30 cellular contexts compared by ENCODE assay signal in genomic region chr10:100353770-100354485, GRCh38. TPM values are rescaled to one million over a fixed set of nuclear protein-coding genes. Genes with fewer than 3 reads are reported as not detected.
A peak's percentile ranks its signal among the peaks of the same experiment; 100 is the strongest.
DNase-seq lines count a peak whose midpoint lies in the region; ATAC-seq and TF ChIP-seq lines count a peak whose summit lies in the region.
"Had no signal": no experiment of that assay in that cellular context is flagged by ENCODE, and none has a peak within 500 bp of the region (broad histone marks: within the 10 kb centered on the region; RNA-seq: fewer than 3 reads in every experiment).

No MANE protein-coding gene starts in this region.

- no peak for TF ChIP-seq CTCF in DOHH2 (IDR thresholded peaks at IDR 0.05; ENCODE audit: low read depth, low read length, poor library complexity, severe bottlenecking)
- no peak for TF ChIP-seq CTCF in HEK293 (tag by site-specific recombination; IDR thresholded peaks at IDR 0.05)
- no peak for TF ChIP-seq CTCF in brain (conservative IDR thresholded peaks at IDR 0.05)
- TF ChIP-seq CTCF in nephron progenitor cell (IDR thresholded peaks at IDR 0.05) = no peak

- H3K36me3 ChIP-seq in DOHH2 (ENCODE audit: control insufficient read depth, low read length) (peaks cover 94% of the 10 kb centered on the region), HEK293 (ENCODE audit: control insufficient read depth in 2 of 2, insufficient read depth in 1 of 2, low read length in 2 of 2) (peaks cover 75 to 91% of the 10 kb centered on the region in 2 experiments)
- H3K36me3 ChIP-seq: right atrium auricular region had no signal

- H3K27me3 Mint-ChIP-seq in brain (peaks cover 7% of the 10 kb centered on the region), nephron progenitor cell (ENCODE audit: low read depth, poor library complexity) (peaks cover 2% of the 10 kb centered on the region)
- H3K27me3 Mint-ChIP-seq: activated CD4-positive, alpha-beta T cell treated with anti-CD3 and anti-CD28 coated beads, Interleukin-2, amount 10 ng/mL, durations not matched to agents 7 days and 5 days had no signal

- no peaks in the 10 kb centered on the region for H3K9me2 ChIP-seq in DOHH2 (replicated peaks; ENCODE audit: control insufficient read depth, low read length)

- H3K4me1 Mint-ChIP-seq in brain (peaks cover 91% of the 10 kb centered on the region), nephron progenitor cell (peaks cover 86% of the 10 kb centered on the region)

- no peak overlapping the region for H3K27ac ChIP-seq in DOHH2 (ENCODE audit: low read depth, low read length)
- H3K27ac ChIP-seq in HEK293 (ENCODE audit: extremely low read depth, low read depth, low read length) = no peak overlapping the region
- H3K27ac ChIP-seq: body of pancreas, HL-60, KMS-11, parathyroid adenoma, right atrium auricular region, testis had no signal

- ATAC-seq in GM18498 (IDR thresholded peaks at IDR 0.05; ENCODE audit: unreplicated experiment) = no peak
- ATAC-seq: activated T-cell treated with anti-CD3 and anti-CD28 coated beads, Interleukin-2, amount 50 U/mL, for 72 hours; body of pancreas; left colon; PC-3; stimulated activated naive CD8-positive, alpha-beta T cell treated with anti-CD3 and anti-CD28 coated beads, Interleukin-15, Interleukin-2, amounts not matched to agents 100 U/mL and 50 U/mL, for 24 hours had no signal

- H3F3A ChIP-seq in DOHH2 (ENCODE audit: control insufficient read depth, insufficient read depth) = peaks cover 30% of the 10 kb centered on the region

- peaks cover 65% of the 10 kb centered on the region for H4K20me1 ChIP-seq in DOHH2 (ENCODE audit: control insufficient read depth, insufficient read depth, low read depth, low read length)

- CTCF ChIA-PET in HEK293 (lab: Yijun Ruan, JAX) = interaction anchor here (0.8 to 1.8 kb wide), 3 partner anchors 11 to 602 kb away, joined by 3 to 7 read pairs (median 4); no protein-coding TSS in a partner anchor

- H3K36me3 Mint-ChIP-seq in brain = peaks cover 94% of the 10 kb centered on the region
- H3K36me3 Mint-ChIP-seq in nephron progenitor cell (ENCODE audit: low read depth) = peaks cover 95% of the 10 kb centered on the region

- intact Hi-C loops in posterior cingulate gyrus (cut with DNase I) = no loop called here

- peaks cover 89% of the 10 kb centered on the region for H3K79me2 ChIP-seq in DOHH2 (ENCODE audit: control insufficient read depth, low read length)
- H3K79me2 ChIP-seq: parathyroid adenoma had no signal

- H3K4me1 ChIP-seq in DOHH2 (ENCODE audit: control insufficient read depth, low read length) (peaks cover 48% of the 10 kb centered on the region), HEK293 (ENCODE audit: control insufficient read depth, insufficient read depth, low read length) (peaks cover 16% of the 10 kb centered on the region)

- H3K27ac Mint-ChIP-seq in brain (peak overlapping the region in 1 of 5 experiments; percentile 84), nephron progenitor cell (peak overlapping the region; percentile 71)
- H3K27ac Mint-ChIP-seq: activated CD4-positive, alpha-beta T cell treated with anti-CD3 and anti-CD28 coated beads, Interleukin-2, amount 10 ng/mL, durations not matched to agents 7 days and 5 days; activated T-cell treated with anti-CD3 and anti-CD28 coated beads, Interleukin-2, amount 50 U/mL, for 72 hours had no signal

- H3K4me3 ChIP-seq in DOHH2 (ENCODE audit: low read length) = no peak overlapping the region
- no peak overlapping the region for H3K4me3 ChIP-seq in HEK293 (ENCODE audit: low read depth, low read length)
- H3K4me3 ChIP-seq: body of pancreas, right atrium auricular region, testis had no signal

- H3K9me3 ChIP-seq in DOHH2 (ENCODE audit: control insufficient read depth, insufficient read depth, low read length) = no peaks in the 10 kb centered on the region
- no peaks in the 10 kb centered on the region for H3K9me3 ChIP-seq in HEK293 (ENCODE audit: control insufficient read depth, insufficient read depth, low read depth, low read length)
- H3K9me3 ChIP-seq: body of pancreas, right atrium auricular region, testis had no signal

- H3K4me3 Mint-ChIP-seq in brain (peak overlapping the region in 4 of 5 experiments; percentile 7 to 68 (median 58)), nephron progenitor cell (no peak overlapping the region)
- H3K4me3 Mint-ChIP-seq: activated CD4-positive, alpha-beta T cell treated with anti-CD3 and anti-CD28 coated beads, Interleukin-2, amount 10 ng/mL, durations not matched to agents 7 days and 5 days; activated T-cell treated with anti-CD3 and anti-CD28 coated beads, Interleukin-2, amount 50 U/mL, for 72 hours had no signal

- no peak for DNase-seq in nephron progenitor cell
- DNase-seq in AG08396 (ENCODE audit: low spot score) = no peak
- no peak for DNase-seq in NCI-H1436 (lab: John Stamatoyannopoulos, UW)
- no peak for DNase-seq in posterior cingulate gyrus
- DNase-seq: activated CD4-positive, alpha-beta T cell treated with anti-CD3 and anti-CD28 coated beads, Interleukin-2, amount 10 ng/mL, durations not matched to agents 7 days and 5 days; activated naive CD4-positive, alpha-beta T cell; activated T-cell treated with anti-CD3 and anti-CD28 coated beads, Interleukin-2, amount 50 U/mL, for 72 hours; body of pancreas; Calu3; left colon; mammary epithelial cell; NCI-H1417 treated with DMSO at 0.1 percent for 48 hours; NCI-H2081 treated with DMSO at 0.1 percent for 48 hours; NCI-H2227 treated with DMSO at 0.1 percent for 48 hours; NCI-H526 treated with DMSO at 0.1 percent for 48 hours; PC-3; SHP77; stimulated activated CD4-positive, alpha-beta T cell treated with anti-CD3 and anti-CD28 coated beads, Interleukin-1b, Interleukin-23, amount 100 ng/mL, for 48 hours; stimulated activated naive CD8-positive, alpha-beta T cell treated with anti-CD3 and anti-CD28 coated beads, Interleukin-15, Interleukin-2, amounts not matched to agents 100 U/mL and 50 U/mL, for 24 hours; testis had no signal

- peak overlapping the region; percentile 5; the same call in 1 of the 2 replicates for H3K4me2 ChIP-seq in DOHH2 (ENCODE audit: low read length)
- H3K4me2 ChIP-seq: KMS-11 had no signal

- POLR2A ChIA-PET in HEK293 (lab: Yijun Ruan, JAX) = interaction anchor here (2.3 kb wide), 1 partner anchor 11 kb away, joined by 6 read pairs; no protein-coding TSS in a partner anchor

- H3K9me3 Mint-ChIP-seq in brain (no peaks in the 10 kb centered on the region), nephron progenitor cell (peaks cover 4% of the 10 kb centered on the region)
- H3K9me3 Mint-ChIP-seq: activated CD4-positive, alpha-beta T cell treated with anti-CD3 and anti-CD28 coated beads, Interleukin-2, amount 10 ng/mL, durations not matched to agents 7 days and 5 days; activated T-cell treated with anti-CD3 and anti-CD28 coated beads, Interleukin-2, amount 50 U/mL, for 72 hours had no signal

- H3K27me3 ChIP-seq in DOHH2 (ENCODE audit: control insufficient read depth, low read length) = no peaks in the 10 kb centered on the region
- H3K27me3 ChIP-seq: body of pancreas, right atrium auricular region, testis had no signal

TF ChIP-seq in HEK293, 187 proteins besides CTCF, POLR2A, EP300 and RAD21:
- TF ChIP-seq ZNF449 (tag by site-specific recombination; IDR thresholded peaks at IDR 0.05) = peak; percentile 90
- TF ChIP-seq ZNF366 (tag by site-specific recombination; conservative IDR thresholded peaks at IDR 0.05) = no peak
- TF ChIP-seq ZNF433 (tag by site-specific recombination; IDR thresholded peaks at IDR 0.05; ENCODE audit: low read depth) = no peak
- no peak for TF ChIP-seq HOXD13 (CRISPR knock-in tag; IDR thresholded peaks at IDR 0.05; ENCODE audit: borderline replicate concordance)

RNA-seq across cellular contexts. Expression of gene SCD, which starts 6.9 kb away (rescaled TPM):
- polyA plus RNA-seq in brain (ENCODE audit: insufficient read depth, low read depth, low replicate concordance) = 423 TPM

RNA-seq across cellular contexts. Expression of gene PKD2L1, which starts 23.9 kb away (rescaled TPM):
- polyA plus RNA-seq in brain (ENCODE audit: insufficient read depth, low read depth, low replicate concordance) = 1.3 TPM
- polyA plus RNA-seq: mammary epithelial cell, neural cell, urinary bladder had no signal
